11 cellular contexts compared by ENCODE assay signal in genomic region chr11:89293966-89294679, GRCh38.
DNase-seq lines count a peak whose midpoint lies in the region; ATAC-seq, FAIRE-seq and TF ChIP-seq lines count a peak whose summit lies in the region.
"Had no signal": no experiment of that assay in that cellular context is flagged by ENCODE, and none has a peak within 500 bp of the region (broad histone marks: within the 10 kb centered on the region; RNA-seq: fewer than 3 reads in every experiment).

No MANE protein-coding gene starts in this region.

- DNase-seq in D341Med (ENCODE audit: low spot score) = peak; percentile 1
- DNase-seq in astrocyte of the spinal cord (ENCODE audit: low read depth, low spot score) = peak; percentile 45
- peak; percentile 23 for DNase-seq in left ventricle myocardium superior
- peak in 4 of 6 donors; percentile 11 to 40 (median 18) for DNase-seq in pancreas
- DNase-seq in hippocampal formation (lab: John Stamatoyannopoulos, UW) = no peak
- DNase-seq in NOMO-1 (lab: John Stamatoyannopoulos, UW; ENCODE audit: unreplicated experiment in 2 of 2) = no peak
- DNase-seq: activated CD8-positive, alpha-beta T cell treated with anti-CD3 and anti-CD28 coated beads, Interleukin-2, amount 10 ng/mL, durations not matched to agents 7 days and 5 days; amniotic stem cell; NCI-H2171 had no signal

- no peak overlapping the region for H3K27ac ChIP-seq in pancreas

- intact Hi-C loops in left ventricle myocardium superior (cut with micrococcal nuclease) = no loop called here
- intact Hi-C loops in pancreas (cut with DNase I) = no loop called here

- no peaks in the 10 kb centered on the region for H3K36me3 ChIP-seq in pancreas

- H3K9me3 ChIP-seq in pancreas = no peaks in the 10 kb centered on the region

- no peak for FAIRE-seq in pancreas (lab: Jason Lieb, UNC)

- no peak for ATAC-seq in left ventricle myocardium superior
- peak in 2 of 4 donors; percentile 38 to 57 for ATAC-seq in pancreas
- ATAC-seq in HG02588 (IDR thresholded peaks at IDR 0.05; ENCODE audit: unreplicated experiment) = no peak
- ATAC-seq in GM21576 (IDR thresholded peaks at IDR 0.05; ENCODE audit: unreplicated experiment) = no peak
- ATAC-seq: activated CD8-positive, alpha-beta T cell treated with anti-CD3 and anti-CD28 coated beads, Interleukin-2, amount 10 ng/mL, durations not matched to agents 7 days and 5 days had no signal

- no peaks in the 10 kb centered on the region for H3K4me1 ChIP-seq in pancreas

- in situ Hi-C loops in astrocyte of the spinal cord (cut with HindIII; ENCODE audit: low sequenced_read_pairs) = no loop called here

- H3K4me3 ChIP-seq in astrocyte of the spinal cord (ENCODE audit: low read depth, low read length) (peak overlapping the region; percentile 35), pancreas (peak overlapping the region in 1 of 4 donors; percentile 17)

- no peak for TF ChIP-seq CTCF in astrocyte of the spinal cord (IDR thresholded peaks at IDR 0.05; ENCODE audit: low read depth, low read length)
- TF ChIP-seq CTCF in pancreas (IDR thresholded peaks at IDR 0.05) = no peak

- H3K27me3 ChIP-seq in pancreas = no peaks in the 10 kb centered on the region

- WGBS in pancreas, 2 donors = 27 to 28% methylated on average over 18 of the region's 18 CpGs

Comparison
In these comparisons a context has a peak if more than half of its experiments do, and no peak if none do; other contexts are left out.
1. DNase-seq: peak in D341Med (single experiment), astrocyte of the spinal cord (single experiment), left ventricle myocardium superior (single experiment) and pancreas (4 of 6); none in hippocampal formation (0 of 2) and NOMO-1 (0 of 2).